ENCODE assay signal across 8 cellular contexts in genomic region chr7:135710417-135711138, GRCh38. TPM values are rescaled to one million over a fixed set of nuclear protein-coding genes. Genes with fewer than 3 reads are reported as not detected.
DNase-seq lines count a peak whose midpoint lies in the region; ATAC-seq and TF ChIP-seq lines count a peak whose summit lies in the region.

No MANE protein-coding gene starts in this region.

- no peak for TF ChIP-seq RAD21 in SK-N-SH (IDR thresholded peaks at IDR 0.05; ENCODE audit: low read length)

- H2AK5ac ChIP-seq in trophoblast cell (ENCODE audit: low read length) = peak overlapping the region; percentile 82

- peak overlapping the region; percentile 58 for H2BK12ac ChIP-seq in trophoblast cell (ENCODE audit: low read length)

- peak overlapping the region; percentile 89 for H2BK120ac ChIP-seq in trophoblast cell (ENCODE audit: insufficient read depth, low read length, poor library complexity)

- no peak overlapping the region for H2AFZ ChIP-seq in SK-N-SH (ENCODE audit: low read depth)
- H2AFZ ChIP-seq in trophoblast cell (ENCODE audit: insufficient read depth, low read length, poor library complexity) = peak overlapping the region; percentile 8

- H3K79me2 ChIP-seq in SK-N-SH (ENCODE audit: insufficient read depth) = no peaks in the 10 kb centered on the region
- H3K79me2 ChIP-seq in trophoblast cell (ENCODE audit: control insufficient read depth, insufficient read depth, low read length, poor library complexity) = peaks cover 16% of the 10 kb centered on the region

- H3K4me1 ChIP-seq in SK-N-SH (ENCODE audit: control insufficient read depth in 1 of 2, insufficient read depth in 2 of 2, low read depth in 1 of 2, low read length in 1 of 2) (peaks cover 25 to 41% of the 10 kb centered on the region in 2 experiments), trophoblast cell (ENCODE audit: control insufficient read depth in 1 of 2, insufficient read depth in 2 of 2, low read length in 2 of 2) (peaks cover 29 to 62% of the 10 kb centered on the region in 2 experiments)

- peak; percentile 83 for DNase-seq in SK-N-SH
- DNase-seq in HT-29 (ENCODE audit: low spot score) = peak; percentile 40
- no peak for DNase-seq in choroid plexus epithelial cell (ENCODE audit: low read depth)
- DNase-seq in trophoblast cell = peak in 1 of 2 donors; percentile 50
- no peak for DNase-seq in T-helper 9 cell
- no peak for DNase-seq in SK-N-DZ (ENCODE audit: low spot score)

- POLR2A ChIA-PET in SK-N-SH (lab: Yijun Ruan, JAX) = interaction anchor here (0.5 kb wide), 1 partner anchor 46 kb away, joined by 5 read pairs; no protein-coding TSS in a partner anchor

- no peak overlapping the region for H3K23ac ChIP-seq in trophoblast cell (ENCODE audit: low read length)

- H3K9me3 ChIP-seq in SK-N-SH (no peaks in the 10 kb centered on the region), trophoblast cell (ENCODE audit: insufficient read depth, low read depth, low read length) (peaks cover 2% of the 10 kb centered on the region)

- H3K27ac ChIP-seq in SK-N-SH (ENCODE audit: low read depth in 2 of 2, low read length in 1 of 2) = peak overlapping the region in 1 of 2 experiments; percentile 93; a peak in 1 of 4 replicates
- H3K27ac ChIP-seq in trophoblast cell (ENCODE audit: low read depth, low read length) = peak overlapping the region; percentile 37

- H3K18ac ChIP-seq in trophoblast cell (ENCODE audit: low read length) = peak overlapping the region; percentile 13

- CTCF ChIA-PET in SK-N-SH (lab: Yijun Ruan, JAX) = interaction anchor here (0.6 to 11.2 kb wide), 37 partner anchors 10 to 1780 kb away, joined by 3 to 153 read pairs (median 5); partner anchors contain the start of gene STMP1

- no peaks in the 10 kb centered on the region for H3K36me3 ChIP-seq in SK-N-SH (replicated peaks in 1 of 2; ENCODE audit: control insufficient read depth in 1 of 2, insufficient read depth in 2 of 2, low read length in 1 of 2)
- H3K36me3 ChIP-seq in trophoblast cell (ENCODE audit: control insufficient read depth in 1 of 2, insufficient read depth in 2 of 2, low read length in 2 of 2) = peaks cover 3 to 4% of the 10 kb centered on the region in 2 experiments

- no peak overlapping the region for H3K4me2 ChIP-seq in SK-N-SH
- no peak overlapping the region for H3K4me2 ChIP-seq in trophoblast cell (ENCODE audit: low read length)

- no peaks in the 10 kb centered on the region for H3K9me2 ChIP-seq in SK-N-SH

- peaks cover 53% of the 10 kb centered on the region for H3K79me1 ChIP-seq in trophoblast cell (ENCODE audit: low read length)

- WGBS in SK-N-SH (ENCODE audit: low lambda C conversion rate) = 43% methylated on average over 11 of the region's 11 CpGs
- no CpG with 5 or more reads among the region's 11 CpGs for WGBS in trophoblast cell (ENCODE audit: extremely low coverage, insufficient coverage, insufficient read length)

- no peak overlapping the region for H3K4me3 ChIP-seq in SK-N-SH (ENCODE audit: low read depth in 2 of 2, low read length in 1 of 2)
- H3K4me3 ChIP-seq in choroid plexus epithelial cell (ENCODE audit: low read depth, low read length) = no peak overlapping the region
- no peak overlapping the region for H3K4me3 ChIP-seq in trophoblast cell (ENCODE audit: low read depth, low read length)

- peak overlapping the region; percentile 23 for H3K14ac ChIP-seq in trophoblast cell (ENCODE audit: low read length)

- TF ChIP-seq EP300 in SK-N-SH (IDR thresholded peaks at IDR 0.05; ENCODE audit: borderline replicate concordance in 1 of 2, low read depth in 1 of 2, low read length in 1 of 2) = no peak

- H2BK5ac ChIP-seq in trophoblast cell (ENCODE audit: low read depth, low read length, poor library complexity) = peak overlapping the region; percentile 24

- no peaks in the 10 kb centered on the region for H4K20me1 ChIP-seq in SK-N-SH (ENCODE audit: insufficient read depth)

- TF ChIP-seq CTCF in SK-N-SH (IDR thresholded peaks at IDR 0.05) (peak; percentile 64), choroid plexus epithelial cell (conservative IDR thresholded peaks at IDR 0.05; ENCODE audit: low read depth, low read length) (peak; percentile 60)

- no peak for ATAC-seq in SK-N-SH treated with all-trans-retinoic acid at 6 μM for 48 hours
- ATAC-seq in HG02840 (IDR thresholded peaks at IDR 0.05; ENCODE audit: low FRiP score, unreplicated experiment) = no peak

- peak overlapping the region; percentile 33 for H4K12ac ChIP-seq in trophoblast cell (ENCODE audit: low read depth, low read length)

- H3K27me3 ChIP-seq in SK-N-SH (ENCODE audit: insufficient read depth) (no peaks in the 10 kb centered on the region), trophoblast cell (ENCODE audit: insufficient read depth, low read length) (no peaks in the 10 kb centered on the region)

- H3K4ac ChIP-seq in trophoblast cell (ENCODE audit: low read depth, low read length) = no peak overlapping the region

- H4K8ac ChIP-seq in trophoblast cell (ENCODE audit: low read depth, low read length) = peak overlapping the region; percentile 76

- H3F3A ChIP-seq in SK-N-SH (replicated peaks; ENCODE audit: insufficient read depth) = peaks cover 25% of the 10 kb centered on the region

- peak overlapping the region; percentile 80 for H4K91ac ChIP-seq in trophoblast cell (ENCODE audit: low read depth, low read length)

- H3K9ac ChIP-seq in SK-N-SH = no peak overlapping the region
- H3K9ac ChIP-seq in trophoblast cell (ENCODE audit: low read length) = no peak overlapping the region

TF ChIP-seq in SK-N-SH, 30 proteins besides CTCF, POLR2A, EP300 and RAD21:
- TF ChIP-seq RFX5 (IDR thresholded peaks at IDR 0.05; ENCODE audit: low read length) (no peak), CHD2 (IDR thresholded peaks at IDR 0.05; ENCODE audit: low read length, partially characterized antibody) (no peak), NRF1 (IDR thresholded peaks at IDR 0.05; ENCODE audit: low read depth, low read length) (no peak), SIN3A (IDR thresholded peaks at IDR 0.05; ENCODE audit: borderline replicate concordance, low read depth, low read length) (0 out of 2 replicates have a peak, but pooled peaks have one; percentile 30), NFIC (IDR thresholded peaks at IDR 0.05; ENCODE audit: borderline replicate concordance) (no peak), POLR2AphosphoS5 (IDR thresholded peaks at IDR 0.05; ENCODE audit: low read depth, low read length) (no peak; the same call in 1 of the 2 replicates)

TF ChIP-seq in SK-N-SH treated with all-trans-retinoic acid at 6 μM for 48 hours, 23 proteins besides CTCF, POLR2A, EP300 and RAD21 (continues in another document):
- no peak for TF ChIP-seq TOX (CRISPR knock-in tag; IDR thresholded peaks at IDR 0.05; ENCODE audit: borderline replicate concordance)
- no peak for TF ChIP-seq SNAI2 (CRISPR knock-in tag; IDR thresholded peaks at IDR 0.05)
- no peak for TF ChIP-seq ZFP30 (CRISPR knock-in tag; IDR thresholded peaks at IDR 0.05)
- no peak for TF ChIP-seq GLIS3 (CRISPR knock-in tag; IDR thresholded peaks at IDR 0.05)
- no peak for TF ChIP-seq RARB (CRISPR knock-in tag; IDR thresholded peaks at IDR 0.05)
- TF ChIP-seq CREB5 (CRISPR knock-in tag; IDR thresholded peaks at IDR 0.05; ENCODE audit: low read depth) = no peak
- no peak for TF ChIP-seq ARNTL (CRISPR knock-in tag; IDR thresholded peaks at IDR 0.05; ENCODE audit: borderline replicate concordance, low read depth)
- TF ChIP-seq CSRNP3 (CRISPR knock-in tag; IDR thresholded peaks at IDR 0.05) = no peak

RNA-seq across cellular contexts. Expression of gene SLC13A4, which starts 17.4 kb away (rescaled TPM):
- 0.23 and 0.30 TPM in 2 replicates for polyA plus RNA-seq in SK-N-SH (2012; rRNA removed)
- 0.12 and 0.28 TPM in 2 replicates for polyA plus RNA-seq in SK-N-SH (2012; cell fraction: cytosol; rRNA removed)
- 0.26 TPM in 2 replicates for polyA plus RNA-seq in SK-N-SH (2012; cell fraction: nucleus; rRNA removed)
- total RNA-seq in HT-29 (2014; rRNA removed; shearing (Covaris generic)) = not detected in 2 replicates
- 437 and 491 TPM in 2 replicates for polyA plus RNA-seq in trophoblast cell (2013)
- not detected in 2 replicates for polyA plus RNA-seq in SK-N-DZ (2014; cell fraction: cytosol; rRNA removed)
- not detected in 2 replicates for polyA plus RNA-seq in SK-N-DZ (2014; cell fraction: nucleus; rRNA removed)

RNA-seq across cellular contexts. Expression of gene FAM180A, which starts 38.0 kb away (rescaled TPM):
- polyA plus RNA-seq in SK-N-SH (2012; rRNA removed) = 0.08 and 0.10 TPM in 2 replicates
- 0.04 and 0.09 TPM in 2 replicates for polyA plus RNA-seq in SK-N-SH (2012; cell fraction: cytosol; rRNA removed)
- 0.08 and 0.12 TPM in 2 replicates for polyA plus RNA-seq in SK-N-SH (2012; cell fraction: nucleus; rRNA removed)
- not detected in 2 replicates for total RNA-seq in HT-29 (2014; rRNA removed; shearing (Covaris generic))
- polyA plus RNA-seq in trophoblast cell (2013) = 0.18 and 0.21 TPM in 2 replicates
- not detected in 2 replicates for polyA plus RNA-seq in SK-N-DZ (2014; cell fraction: cytosol; rRNA removed)
- polyA plus RNA-seq in SK-N-DZ (2014; cell fraction: nucleus; rRNA removed) = not detected in 2 replicates

RNA-seq across cellular contexts. Expression of gene STMP1, which starts 48.3 kb away (rescaled TPM):
- 26.0 and 30.0 TPM in 2 replicates for polyA plus RNA-seq in SK-N-SH (2012; rRNA removed)
- 36.1 and 52.6 TPM in 2 replicates for polyA plus RNA-seq in SK-N-SH (2012; cell fraction: cytosol; rRNA removed)
- 16.6 and 24.6 TPM in 2 replicates for polyA plus RNA-seq in SK-N-SH (2012; cell fraction: nucleus; rRNA removed)
- 2.9 and 3.3 TPM in 2 replicates for total RNA-seq in HT-29 (2014; rRNA removed; shearing (Covaris generic))
- polyA plus RNA-seq in trophoblast cell (2013) = 41.4 and 42.5 TPM in 2 replicates
- 30.4 and 33.9 TPM in 2 replicates for polyA plus RNA-seq in SK-N-DZ (2014; cell fraction: cytosol; rRNA removed)
- 18.2 and 30.3 TPM in 2 replicates for polyA plus RNA-seq in SK-N-DZ (2014; cell fraction: nucleus; rRNA removed)

Comparison
In these comparisons a context has a peak if more than half of its experiments do, and no peak if none do; other contexts are left out.
1. DNase-seq: peak in SK-N-SH (single experiment) and HT-29 (single experiment); none in choroid plexus epithelial cell (single experiment), T-helper 9 cell (single experiment) and SK-N-DZ (single experiment).